ENCODE assay signal across 1 cellular context in the genomic region with DNA sequence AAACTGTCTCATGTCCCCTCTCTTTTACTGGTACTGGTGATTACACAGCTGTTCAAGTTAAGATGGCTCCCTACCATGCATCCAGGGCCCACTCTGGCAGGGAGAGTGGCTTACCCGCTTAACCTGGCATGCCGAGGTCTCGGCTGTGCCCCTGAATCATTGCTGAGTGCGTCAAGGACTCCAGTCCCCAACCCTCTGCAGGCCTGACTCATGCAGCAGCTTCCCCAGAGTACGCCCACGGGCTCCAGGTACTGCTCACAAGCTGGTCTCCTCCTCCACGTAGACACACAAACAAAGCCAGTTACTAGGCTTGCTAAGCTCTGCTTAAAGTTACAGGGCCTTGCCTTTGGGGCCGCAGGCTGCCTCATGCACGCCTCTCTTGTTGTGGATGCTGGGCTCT.
TF ChIP-seq lines count a peak whose summit lies in the region.

No MANE protein-coding gene starts in this region.

TF ChIP-seq in SK-N-SH treated with all-trans-retinoic acid at 6 μM for 48 hours, 23 proteins besides CTCF, POLR2A, EP300 and RAD21 (continued from another document):
- TF ChIP-seq, protein P1, sequence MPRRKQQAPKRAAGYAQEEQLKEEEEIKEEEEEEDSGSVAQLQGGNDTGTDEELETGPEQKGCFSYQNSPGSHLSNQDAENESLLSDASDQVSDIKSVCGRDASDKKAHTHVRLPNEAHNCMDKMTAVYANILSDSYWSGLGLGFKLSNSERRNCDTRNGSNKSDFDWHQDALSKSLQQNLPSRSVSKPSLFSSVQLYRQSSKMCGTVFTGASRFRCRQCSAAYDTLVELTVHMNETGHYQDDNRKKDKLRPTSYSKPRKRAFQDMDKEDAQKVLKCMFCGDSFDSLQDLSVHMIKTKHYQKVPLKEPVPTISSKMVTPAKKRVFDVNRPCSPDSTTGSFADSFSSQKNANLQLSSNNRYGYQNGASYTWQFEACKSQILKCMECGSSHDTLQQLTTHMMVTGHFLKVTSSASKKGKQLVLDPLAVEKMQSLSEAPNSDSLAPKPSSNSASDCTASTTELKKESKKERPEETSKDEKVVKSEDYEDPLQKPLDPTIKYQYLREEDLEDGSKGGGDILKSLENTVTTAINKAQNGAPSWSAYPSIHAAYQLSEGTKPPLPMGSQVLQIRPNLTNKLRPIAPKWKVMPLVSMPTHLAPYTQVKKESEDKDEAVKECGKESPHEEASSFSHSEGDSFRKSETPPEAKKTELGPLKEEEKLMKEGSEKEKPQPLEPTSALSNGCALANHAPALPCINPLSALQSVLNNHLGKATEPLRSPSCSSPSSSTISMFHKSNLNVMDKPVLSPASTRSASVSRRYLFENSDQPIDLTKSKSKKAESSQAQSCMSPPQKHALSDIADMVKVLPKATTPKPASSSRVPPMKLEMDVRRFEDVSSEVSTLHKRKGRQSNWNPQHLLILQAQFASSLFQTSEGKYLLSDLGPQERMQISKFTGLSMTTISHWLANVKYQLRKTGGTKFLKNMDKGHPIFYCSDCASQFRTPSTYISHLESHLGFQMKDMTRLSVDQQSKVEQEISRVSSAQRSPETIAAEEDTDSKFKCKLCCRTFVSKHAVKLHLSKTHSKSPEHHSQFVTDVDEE (CRISPR knock-in tag; IDR thresholded peaks at IDR 0.05) = no peak
- TF ChIP-seq, protein P2, sequence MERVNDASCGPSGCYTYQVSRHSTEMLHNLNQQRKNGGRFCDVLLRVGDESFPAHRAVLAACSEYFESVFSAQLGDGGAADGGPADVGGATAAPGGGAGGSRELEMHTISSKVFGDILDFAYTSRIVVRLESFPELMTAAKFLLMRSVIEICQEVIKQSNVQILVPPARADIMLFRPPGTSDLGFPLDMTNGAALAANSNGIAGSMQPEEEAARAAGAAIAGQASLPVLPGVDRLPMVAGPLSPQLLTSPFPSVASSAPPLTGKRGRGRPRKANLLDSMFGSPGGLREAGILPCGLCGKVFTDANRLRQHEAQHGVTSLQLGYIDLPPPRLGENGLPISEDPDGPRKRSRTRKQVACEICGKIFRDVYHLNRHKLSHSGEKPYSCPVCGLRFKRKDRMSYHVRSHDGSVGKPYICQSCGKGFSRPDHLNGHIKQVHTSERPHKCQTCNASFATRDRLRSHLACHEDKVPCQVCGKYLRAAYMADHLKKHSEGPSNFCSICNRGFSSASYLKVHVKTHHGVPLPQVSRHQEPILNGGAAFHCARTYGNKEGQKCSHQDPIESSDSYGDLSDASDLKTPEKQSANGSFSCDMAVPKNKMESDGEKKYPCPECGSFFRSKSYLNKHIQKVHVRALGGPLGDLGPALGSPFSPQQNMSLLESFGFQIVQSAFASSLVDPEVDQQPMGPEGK (CRISPR knock-in tag; IDR thresholded peaks at IDR 0.05; ENCODE audit: borderline replicate concordance) = no peak
- TF ChIP-seq GLIS3 (CRISPR knock-in tag; IDR thresholded peaks at IDR 0.05) (no peak), BACH2 (CRISPR knock-in tag; IDR thresholded peaks at IDR 0.05; ENCODE audit: borderline replicate concordance) (no peak)
TF ChIP-seq in SK-N-SH treated with all-trans-retinoic acid at 6 μM for 48 hours: peak in this region for 0.
